In genomic region chr16:67165121-67166034, GRCh38 we compare ENCODE assay signal across 8 cellular contexts. TPM values are rescaled to one million over a fixed set of nuclear protein-coding genes. Genes with fewer than 3 reads are reported as not detected.
DNase-seq lines count a peak whose midpoint lies in the region; ATAC-seq and TF ChIP-seq lines count a peak whose summit lies in the region.

No MANE protein-coding gene starts in this region.

- CTCF ChIA-PET in naive thymus-derived CD4-positive, alpha-beta T cell (lab: Charles Lee), result interaction anchor here (1.2 kb wide), 1 partner anchor 10 kb away, joined by 3 read pairs; no protein-coding TSS in a partner anchor
- CTCF ChIA-PET in OCI-LY7 (lab: Charles Lee; ENCODE audit: unreplicated experiment), result interaction anchor here (0.6 to 0.7 kb wide), 2 partner anchors 27 to 79 kb away, joined by 3 read pairs; no protein-coding TSS in a partner anchor

- no peaks in the 10 kb centered on the region for H4K20me1 ChIP-seq in OCI-LY7 (ENCODE audit: insufficient read depth, low read length)

- ATAC-seq in Right ventricle myocardium inferior (no peak), upper lobe of right lung (no peak), HG03108 (IDR thresholded peaks at IDR 0.05; ENCODE audit: unreplicated experiment) (no peak)
- no peak for ATAC-seq in naive thymus-derived CD4-positive, alpha-beta T cell

- no peaks in the 10 kb centered on the region for H3K79me2 ChIP-seq in OCI-LY7 (ENCODE audit: insufficient read depth, low read depth, low read length)

- BruUV-seq in OCI-LY7 (replicated peaks; lab: Mats Ljungman, UMichigan), result no TSS peak

- H3K4me1 Mint-ChIP-seq in naive thymus-derived CD4-positive, alpha-beta T cell, result peaks cover 7 to 60% (median 26%) of the 10 kb centered on the region in 7 donors

- intact Hi-C loops in Right ventricle myocardium inferior (cut with DNase I), result no loop called here
- intact Hi-C loops in cardiac septum (cut with DNase I), result no loop called here
- intact Hi-C loops in naive thymus-derived CD4-positive, alpha-beta T cell (cut with micrococcal nuclease), result no loop called here
- intact Hi-C loops in upper lobe of right lung (cut with DNase I), result no loop called here
- intact Hi-C loops in OCI-LY7 (cut with micrococcal nuclease; ENCODE audit: unreplicated experiment), result no loop called here

- no peak overlapping the region for H2AFZ ChIP-seq in OCI-LY7 (ENCODE audit: low read length)

- H3K27me3 Mint-ChIP-seq in naive thymus-derived CD4-positive, alpha-beta T cell, result peaks cover 23 to 51% (median 46%) of the 10 kb centered on the region in 5 donors

- TF ChIP-seq CTCF in upper lobe of right lung (IDR thresholded peaks at IDR 0.05) (no peak), OCI-LY7 (conservative IDR thresholded peaks at IDR 0.05; ENCODE audit: low read length) (no peak)

- no peak overlapping the region for H3K4me3 ChIP-seq in naive thymus-derived CD4-positive, alpha-beta T cell (ENCODE audit: low read length)
- H3K4me3 ChIP-seq in upper lobe of right lung (peak overlapping the region; percentile 46), OCI-LY7 (ENCODE audit: low read depth, low read length, poor library complexity, severe bottlenecking) (no peak overlapping the region)

- H3K9me2 ChIP-seq in OCI-LY7 (ENCODE audit: insufficient read depth, low read length), result no peaks in the 10 kb centered on the region

- POLR2A ChIA-PET in naive thymus-derived CD4-positive, alpha-beta T cell (lab: Charles Lee), result interaction anchor here (1.8 kb wide), 1 partner anchor 10 kb away, joined by 5 read pairs; no protein-coding TSS in a partner anchor
- POLR2A ChIA-PET in OCI-LY7 (lab: Charles Lee), result no interaction called here

- peak; percentile 64 for DNase-seq in Right ventricle myocardium inferior (ENCODE audit: missing footprints)
- DNase-seq in cardiac septum (ENCODE audit: low spot score), result no peak
- DNase-seq in ecto neural progenitor cell (ENCODE audit: low spot score), result peak; percentile 60
- DNase-seq in naive thymus-derived CD4-positive, alpha-beta T cell, result no peak
- DNase-seq in upper lobe of right lung, result no peak
- no peak for DNase-seq in GDM1 (lab: John Stamatoyannopoulos, UW)
- no peak for DNase-seq in OCI-LY7 (ENCODE audit: low spot score)

- H3K4me1 ChIP-seq in naive thymus-derived CD4-positive, alpha-beta T cell (ENCODE audit: control insufficient read depth in 2 of 2, insufficient read depth in 2 of 2, low read length in 2 of 2), result peaks cover 24 to 55% of the 10 kb centered on the region in 2 donors
- H3K4me1 ChIP-seq in upper lobe of right lung (peaks cover 63% of the 10 kb centered on the region), OCI-LY7 (ENCODE audit: insufficient read depth, low read length, poor library complexity, severe bottlenecking) (peaks cover 9% of the 10 kb centered on the region)

- H3K36me3 ChIP-seq in naive thymus-derived CD4-positive, alpha-beta T cell (ENCODE audit: control insufficient read depth in 2 of 3, insufficient read depth in 3 of 3, low read length in 3 of 3), result no peaks in the 10 kb centered on the region
- H3K36me3 ChIP-seq in upper lobe of right lung (no peaks in the 10 kb centered on the region), OCI-LY7 (ENCODE audit: insufficient read depth, low read length) (no peaks in the 10 kb centered on the region)

- no peak overlapping the region for H3K4me2 ChIP-seq in OCI-LY7 (ENCODE audit: low read length)

- H3K9me3 ChIP-seq in naive thymus-derived CD4-positive, alpha-beta T cell (ENCODE audit: control insufficient read depth in 2 of 3, low read length in 3 of 3), result no peaks in the 10 kb centered on the region
- H3K9me3 ChIP-seq in upper lobe of right lung (no peaks in the 10 kb centered on the region), OCI-LY7 (ENCODE audit: low read length) (no peaks in the 10 kb centered on the region)

- H3K27me3 ChIP-seq in naive thymus-derived CD4-positive, alpha-beta T cell (ENCODE audit: control insufficient read depth in 2 of 2, insufficient read depth in 2 of 2, low read length in 2 of 2), result peaks cover 15 to 42% of the 10 kb centered on the region in 2 donors
- peaks cover 18% of the 10 kb centered on the region for H3K27me3 ChIP-seq in upper lobe of right lung

- peak overlapping the region in 1 of 9 donors; percentile 60 for H3K27ac Mint-ChIP-seq in naive thymus-derived CD4-positive, alpha-beta T cell

- H3K27ac ChIP-seq in naive thymus-derived CD4-positive, alpha-beta T cell (ENCODE audit: low read depth, low read length), result no peak overlapping the region
- H3K27ac ChIP-seq in upper lobe of right lung, result no peak overlapping the region
- H3K27ac ChIP-seq in OCI-LY7 (ENCODE audit: low read depth, low read length, poor library complexity, severe bottlenecking), result no peak overlapping the region

- peak overlapping the region; percentile 2 to 63 (median 40) for H3K4me3 Mint-ChIP-seq in naive thymus-derived CD4-positive, alpha-beta T cell

- no peaks in the 10 kb centered on the region for H3K9me3 Mint-ChIP-seq in naive thymus-derived CD4-positive, alpha-beta T cell

- H3K36me3 Mint-ChIP-seq in naive thymus-derived CD4-positive, alpha-beta T cell, result peaks cover 0 to 31% (median 0%) of the 10 kb centered on the region in 5 donors

RNA-seq across cellular contexts. Expression of gene HSF4, which starts 0.8 kb away (rescaled TPM):
- total RNA-seq in Right ventricle myocardium inferior (49.9 TPM), cardiac septum (49.1 TPM), upper lobe of right lung (87.8 TPM), OCI-LY7 (2022) (16.2 and 17.0 TPM in 2 replicates)
- 100 to 1,000 TPM in 1 of 5 experiments, 10 to 100 TPM in 2, 1 to 10 TPM in 2; 9.9 to 150 (median 15.5) TPM for total RNA-seq in naive thymus-derived CD4-positive, alpha-beta T cell
- not detected for polyA plus RNA-seq in naive thymus-derived CD4-positive, alpha-beta T cell
- 8.1 and 12.8 TPM in 2 replicates for total RNA-seq in OCI-LY7 (2014; rRNA removed; shearing (Covaris generic))

RNA-seq across cellular contexts. Expression of gene NOL3, which starts 5.0 kb away (rescaled TPM):
- total RNA-seq in Right ventricle myocardium inferior (109 TPM), cardiac septum (86.3 TPM), upper lobe of right lung (59.7 TPM), OCI-LY7 (2022) (4.1 and 4.4 TPM in 2 replicates)
- 10 to 100 TPM in 1 of 5 experiments, 1 to 10 TPM in 3, under 1 TPM in 1; 0.89 to 66.0 (median 1.8) TPM for total RNA-seq in naive thymus-derived CD4-positive, alpha-beta T cell
- not detected for polyA plus RNA-seq in naive thymus-derived CD4-positive, alpha-beta T cell
- total RNA-seq in OCI-LY7 (2014; rRNA removed; shearing (Covaris generic)), result 1.1 and 2.2 TPM in 2 replicates

RNA-seq across cellular contexts. Expression of gene FBXL8, which starts 5.6 kb away (rescaled TPM):
- total RNA-seq in Right ventricle myocardium inferior (10.8 TPM), cardiac septum (9.5 TPM), upper lobe of right lung (34.1 TPM), OCI-LY7 (2022) (10.4 and 12.2 TPM in 2 replicates)
- 10 to 100 TPM in 2 of 5 experiments, 1 to 10 TPM in 3; 8.7 to 84.7 (median 9.7) TPM for total RNA-seq in naive thymus-derived CD4-positive, alpha-beta T cell
- 1 to 10 TPM; 5.2 to 7.8 TPM for polyA plus RNA-seq in naive thymus-derived CD4-positive, alpha-beta T cell
- total RNA-seq in OCI-LY7 (2014; rRNA removed; shearing (Covaris generic)), result 5.8 and 7.3 TPM in 2 replicates

RNA-seq across cellular contexts. Expression of gene TRADD, which starts 5.7 kb away (rescaled TPM):
- total RNA-seq in Right ventricle myocardium inferior (8.2 TPM), cardiac septum (11.0 TPM), upper lobe of right lung (24.1 TPM), OCI-LY7 (2022) (15.4 and 16.7 TPM in 2 replicates)
- 10 to 100 TPM; 47.0 to 92.8 (median 52.8) TPM for total RNA-seq in naive thymus-derived CD4-positive, alpha-beta T cell
- 10 to 100 TPM; 69.8 to 71.1 TPM for polyA plus RNA-seq in naive thymus-derived CD4-positive, alpha-beta T cell
- total RNA-seq in OCI-LY7 (2014; rRNA removed; shearing (Covaris generic)), result 11.3 and 11.6 TPM in 2 replicates

RNA-seq across cellular contexts. Expression of gene B3GNT9, which starts 14.6 kb away (rescaled TPM):
- total RNA-seq in Right ventricle myocardium inferior, result 9.3 TPM
- total RNA-seq in cardiac septum, result 12.4 TPM
- total RNA-seq in naive thymus-derived CD4-positive, alpha-beta T cell, result 10 to 100 TPM in 1 of 5 experiments, 1 to 10 TPM in 4; 1.9 to 13.2 (median 2.7) TPM
- 1 to 10 TPM in 1 of 2 donors, under 1 TPM in 1; 0.78 to 2.4 TPM for polyA plus RNA-seq in naive thymus-derived CD4-positive, alpha-beta T cell
- total RNA-seq in upper lobe of right lung, result 19.3 TPM
- 1.1 and 2.7 TPM in 2 replicates for total RNA-seq in OCI-LY7 (2014; rRNA removed; shearing (Covaris generic))
- 2.7 TPM in 2 replicates for total RNA-seq in OCI-LY7 (2022)

Comparison
In these comparisons a context has a peak if more than half of its experiments do, and no peak if none do; other contexts are left out.
1. DNase-seq: peak in Right ventricle myocardium inferior (single experiment) and ecto neural progenitor cell (single experiment); none in cardiac septum (single experiment), naive thymus-derived CD4-positive, alpha-beta T cell (0 of 9), upper lobe of right lung (single experiment), GDM1 (single experiment) and OCI-LY7 (single experiment).